In genomic region chr14:75612157-75612556, GRCh38 we compare ENCODE assay signal across 23 cellular contexts. TPM values are rescaled to one million over a fixed set of nuclear protein-coding genes. Genes with fewer than 3 reads are reported as not detected.
A peak's percentile ranks its signal among the peaks of the same experiment; 100 is the strongest.
DNase-seq lines count a peak whose midpoint lies in the region; ATAC-seq and TF ChIP-seq lines count a peak whose summit lies in the region.
"Had no signal": no experiment of that assay in that cellular context is flagged by ENCODE, and none has a peak within 500 bp of the region (broad histone marks: within the 10 kb centered on the region; RNA-seq: fewer than 3 reads in every experiment).

No MANE protein-coding gene starts in this region.

- H3K36me3 ChIP-seq in WERI-Rb-1 (no peaks in the 10 kb centered on the region), neural progenitor cell (no peaks in the 10 kb centered on the region), psoas muscle (ENCODE audit: insufficient read depth in 1 of 2, low read depth in 1 of 2) (no peaks in the 10 kb centered on the region)
- H3K36me3 ChIP-seq: BLaER1 had no signal

- H3K4me3 Mint-ChIP-seq in neural progenitor cell, result no peak overlapping the region
- H3K4me3 Mint-ChIP-seq: B cell; CD4-positive, CD25-positive, alpha-beta regulatory T cell; CD8-positive, alpha-beta T cell had no signal

- H3K9me3 Mint-ChIP-seq in neural progenitor cell, result peaks cover 16% of the 10 kb centered on the region

- H3K4me1 ChIP-seq in neural progenitor cell, result peaks cover 5% of the 10 kb centered on the region
- H3K4me1 ChIP-seq in psoas muscle, result peaks cover 7% of the 10 kb centered on the region

- 65 to 71% (median 67%) methylated on average over 4 of the region's 4 CpGs for WGBS in psoas muscle, 3 donors

- DNase-seq in WERI-Rb-1 (peak; percentile 61), left kidney (ENCODE audit: low read depth, low spot score) (peak; percentile 43), neural progenitor cell (ENCODE audit: low spot score) (peak; percentile 13), retinal pigment epithelial cell (ENCODE audit: low read depth) (peak; percentile 32), cardiac septum (ENCODE audit: low spot score) (no peak), HUDEP-2 (lab: John Stamatoyannopoulos, UW; ENCODE audit: unreplicated experiment in 76 of 76) (no peak), psoas muscle (no peak), DMS 273 (lab: John Stamatoyannopoulos, UW; ENCODE audit: unreplicated experiment) (no peak)
- DNase-seq: Caco-2; CD4-positive, CD25-positive, alpha-beta regulatory T cell; CD8-positive, alpha-beta T cell; DMS 273 treated with DMSO at 0.1 percent for 48 hours; DMS79; EL; GDM1; GM23248; H7; HCEC 1CT had no signal

- H3K4me2 ChIP-seq in neural progenitor cell, result no peak overlapping the region
- H3K4me2 ChIP-seq: BLaER1 had no signal

- no peak for ATAC-seq in psoas muscle
- ATAC-seq: CD8-positive, alpha-beta T cell; GM12878 had no signal

- peaks cover 18% of the 10 kb centered on the region for H3K4me1 Mint-ChIP-seq in neural progenitor cell

- TF ChIP-seq CTCF in WERI-Rb-1 (IDR thresholded peaks at IDR 0.05; ENCODE audit: low read depth, low read length) (no peak), neural progenitor cell (IDR thresholded peaks at IDR 0.05) (no peak), retinal pigment epithelial cell (conservative IDR thresholded peaks at IDR 0.05; ENCODE audit: low read depth, low read length) (no peak), psoas muscle (IDR thresholded peaks at IDR 0.05) (no peak)

- no peak overlapping the region for H3K27ac Mint-ChIP-seq in neural progenitor cell
- H3K27ac Mint-ChIP-seq: B cell; CD4-positive, CD25-positive, alpha-beta regulatory T cell; CD8-positive, alpha-beta T cell had no signal

- peak overlapping the region; percentile 9; the same call in 1 of the 2 replicates for H3K4me3 ChIP-seq in WERI-Rb-1 (ENCODE audit: low read depth, low read length)
- H3K4me3 ChIP-seq in neural progenitor cell, result no peak overlapping the region
- no peak overlapping the region for H3K4me3 ChIP-seq in retinal pigment epithelial cell (ENCODE audit: low read length)
- no peak overlapping the region for H3K4me3 ChIP-seq in psoas muscle
- H3K4me3 ChIP-seq: BLaER1, GM12878, GM23248 had no signal

- H3K9me3 ChIP-seq in WERI-Rb-1 (ENCODE audit: severe bottlenecking) (peaks cover 6% of the 10 kb centered on the region), neural progenitor cell (ENCODE audit: low read depth) (no peaks in the 10 kb centered on the region), psoas muscle (peaks cover 3% of the 10 kb centered on the region)
- H3K9me3 ChIP-seq: Caco-2 had no signal

- peaks cover 2% of the 10 kb centered on the region for H3K27me3 Mint-ChIP-seq in neural progenitor cell (ENCODE audit: insufficient read depth, low read depth)
- H3K27me3 Mint-ChIP-seq: CD4-positive, CD25-positive, alpha-beta regulatory T cell had no signal

- H3K27ac ChIP-seq in WERI-Rb-1, result peak overlapping the region; percentile 32; the same call in 1 of the 2 replicates
- no peak overlapping the region for H3K27ac ChIP-seq in neural progenitor cell
- H3K27ac ChIP-seq in psoas muscle, result no peak overlapping the region
- H3K27ac ChIP-seq: 22Rv1, BLaER1, C4-2B, GM23248 had no signal

- intact Hi-C loops in cardiac septum (cut with DNase I), result no loop called here
- intact Hi-C loops in psoas muscle (cut with DNase I), result no loop called here

- H4K20me1 ChIP-seq in neural progenitor cell (ENCODE audit: low read depth), result no peaks in the 10 kb centered on the region
- H4K20me1 ChIP-seq: BLaER1 had no signal

- H3K27me3 ChIP-seq in WERI-Rb-1 (ENCODE audit: insufficient read depth, low read depth, severe bottlenecking) (no peaks in the 10 kb centered on the region), neural progenitor cell (no peaks in the 10 kb centered on the region), psoas muscle (ENCODE audit: insufficient read depth in 3 of 3, low read length in 2 of 3) (no peaks in the 10 kb centered on the region)
- H3K27me3 ChIP-seq: BLaER1 had no signal

- no peaks in the 10 kb centered on the region for H3F3A ChIP-seq in neural progenitor cell (ENCODE audit: low read depth)

- H3K9ac ChIP-seq in neural progenitor cell, result no peak overlapping the region
- H3K9ac ChIP-seq: BLaER1, GM23248 had no signal

- H3K79me2 ChIP-seq in neural progenitor cell (ENCODE audit: low read depth), result no peaks in the 10 kb centered on the region

- H2AFZ ChIP-seq in neural progenitor cell (replicated peaks), result no peak overlapping the region
- H2AFZ ChIP-seq: GM23248 had no signal

- H3K36me3 Mint-ChIP-seq in neural progenitor cell, result peaks cover 5% of the 10 kb centered on the region
- H3K36me3 Mint-ChIP-seq: CD8-positive, alpha-beta T cell had no signal

RNA-seq across cellular contexts. Expression of gene FLVCR2, which starts 33.7 kb away (rescaled TPM):
- total RNA-seq in neural progenitor cell (ENCODE audit: low replicate concordance), result 1.7 and 2.8 TPM in 2 replicates
- 1.3 TPM for total RNA-seq in cardiac septum
- total RNA-seq in psoas muscle, result 1 to 10 TPM in 3 of 4 donors, under 1 TPM in 1; 0.71 to 9.4 (median 5.7) TPM
- polyA plus RNA-seq in psoas muscle, result 1 to 10 TPM; 2.5 to 9.8 (median 4.2) TPM
- total RNA-seq: GM23248 had no signal

RNA-seq across cellular contexts. Expression of gene ERG28, which starts 48.5 kb away (rescaled TPM):
- total RNA-seq in neural progenitor cell (ENCODE audit: low replicate concordance) (29.3 and 31.2 TPM in 2 replicates), cardiac septum (7.5 TPM), psoas muscle (1 to 10 TPM; 3.6 to 6.1 (median 4.8) TPM)
- 1 to 10 TPM; 4.9 to 6.4 (median 5.6) TPM for polyA plus RNA-seq in psoas muscle

RNA-seq across cellular contexts. Expression of gene TTLL5, which starts 48.9 kb away (rescaled TPM):
- 27.1 and 61.4 TPM in 2 replicates for total RNA-seq in neural progenitor cell (ENCODE audit: low replicate concordance)
- total RNA-seq in cardiac septum, result 17.5 TPM
- total RNA-seq in psoas muscle, result 10 to 100 TPM in 3 of 4 donors, 1 to 10 TPM in 1; 5.7 to 17.2 (median 11.0) TPM
- polyA plus RNA-seq in psoas muscle, result 1 to 10 TPM; 4.6 to 9.1 (median 5.5) TPM

Comparison
In these comparisons a context has a peak if more than half of its experiments do, and no peak if none do; other contexts are left out.
1. DNase-seq: peak in WERI-Rb-1 (single experiment), left kidney (single experiment), neural progenitor cell (single experiment) and retinal pigment epithelial cell (single experiment); none in cardiac septum (single experiment), HUDEP-2 (0 of 76), psoas muscle (0 of 2) and DMS 273 (single experiment).